1 cellular context compared by ENCODE assay signal in the genomic region with DNA sequence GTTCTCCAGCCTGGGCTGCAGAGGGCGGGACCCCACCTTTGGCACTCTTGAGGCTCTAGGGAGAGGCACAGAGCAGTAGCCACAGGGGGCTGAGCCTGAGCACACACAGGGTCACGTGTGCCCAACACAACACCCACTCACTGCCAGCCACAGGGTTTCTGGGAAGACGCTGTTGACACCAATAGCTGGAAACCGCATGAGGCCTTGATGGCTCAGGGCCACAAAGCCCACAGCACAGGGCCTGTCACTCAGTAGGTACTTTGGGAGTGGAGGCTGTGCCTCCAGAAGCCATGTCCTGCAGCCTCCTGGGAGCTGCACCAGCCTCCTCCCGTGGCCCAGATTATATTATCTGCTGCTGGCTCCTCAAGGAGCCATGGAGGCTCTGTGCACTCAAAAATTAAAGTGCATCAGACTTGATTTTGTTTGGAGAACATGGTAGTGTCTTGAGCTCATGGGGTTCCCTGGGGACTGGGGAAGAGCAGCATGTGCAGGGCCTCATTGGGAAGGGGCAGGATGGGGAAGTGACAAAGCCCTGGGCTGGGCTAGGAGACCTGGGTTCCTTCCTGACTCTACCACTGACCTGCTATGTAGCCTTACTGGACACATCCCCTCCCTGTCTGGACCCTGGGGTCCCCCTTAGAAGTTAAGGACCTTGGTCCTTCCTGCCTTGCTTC.
A peak's percentile ranks its signal among the peaks of the same experiment; 100 is the strongest.
TF ChIP-seq lines count a peak whose summit lies in the region.

No MANE protein-coding gene starts in this region.

TF ChIP-seq in HepG2, 621 proteins besides CTCF, POLR2A, EP300 and RAD21 (continued from another document and continues in another):
- TF ChIP-seq, protein P1, sequence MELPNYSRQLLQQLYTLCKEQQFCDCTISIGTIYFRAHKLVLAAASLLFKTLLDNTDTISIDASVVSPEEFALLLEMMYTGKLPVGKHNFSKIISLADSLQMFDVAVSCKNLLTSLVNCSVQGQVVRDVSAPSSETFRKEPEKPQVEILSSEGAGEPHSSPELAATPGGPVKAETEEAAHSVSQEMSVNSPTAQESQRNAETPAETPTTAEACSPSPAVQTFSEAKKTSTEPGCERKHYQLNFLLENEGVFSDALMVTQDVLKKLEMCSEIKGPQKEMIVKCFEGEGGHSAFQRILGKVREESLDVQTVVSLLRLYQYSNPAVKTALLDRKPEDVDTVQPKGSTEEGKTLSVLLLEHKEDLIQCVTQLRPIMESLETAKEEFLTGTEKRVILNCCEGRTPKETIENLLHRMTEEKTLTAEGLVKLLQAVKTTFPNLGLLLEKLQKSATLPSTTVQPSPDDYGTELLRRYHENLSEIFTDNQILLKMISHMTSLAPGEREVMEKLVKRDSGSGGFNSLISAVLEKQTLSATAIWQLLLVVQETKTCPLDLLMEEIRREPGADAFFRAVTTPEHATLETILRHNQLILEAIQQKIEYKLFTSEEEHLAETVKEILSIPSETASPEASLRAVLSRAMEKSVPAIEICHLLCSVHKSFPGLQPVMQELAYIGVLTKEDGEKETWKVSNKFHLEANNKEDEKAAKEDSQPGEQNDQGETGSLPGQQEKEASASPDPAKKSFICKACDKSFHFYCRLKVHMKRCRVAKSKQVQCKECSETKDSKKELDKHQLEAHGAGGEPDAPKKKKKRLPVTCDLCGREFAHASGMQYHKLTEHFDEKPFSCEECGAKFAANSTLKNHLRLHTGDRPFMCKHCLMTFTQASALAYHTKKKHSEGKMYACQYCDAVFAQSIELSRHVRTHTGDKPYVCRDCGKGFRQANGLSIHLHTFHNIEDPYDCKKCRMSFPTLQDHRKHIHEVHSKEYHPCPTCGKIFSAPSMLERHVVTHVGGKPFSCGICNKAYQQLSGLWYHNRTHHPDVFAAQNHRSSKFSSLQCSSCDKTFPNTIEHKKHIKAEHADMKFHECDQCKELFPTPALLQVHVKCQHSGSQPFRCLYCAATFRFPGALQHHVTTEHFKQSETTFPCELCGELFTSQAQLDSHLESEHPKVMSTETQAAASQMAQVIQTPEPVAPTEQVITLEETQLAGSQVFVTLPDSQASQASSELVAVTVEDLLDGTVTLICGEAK (IDR thresholded peaks at IDR 0.05): no peak
- TF ChIP-seq, protein P1 (CRISPR knock-in tag; IDR thresholded peaks at IDR 0.05): no peak
- TF ChIP-seq, protein P2, sequence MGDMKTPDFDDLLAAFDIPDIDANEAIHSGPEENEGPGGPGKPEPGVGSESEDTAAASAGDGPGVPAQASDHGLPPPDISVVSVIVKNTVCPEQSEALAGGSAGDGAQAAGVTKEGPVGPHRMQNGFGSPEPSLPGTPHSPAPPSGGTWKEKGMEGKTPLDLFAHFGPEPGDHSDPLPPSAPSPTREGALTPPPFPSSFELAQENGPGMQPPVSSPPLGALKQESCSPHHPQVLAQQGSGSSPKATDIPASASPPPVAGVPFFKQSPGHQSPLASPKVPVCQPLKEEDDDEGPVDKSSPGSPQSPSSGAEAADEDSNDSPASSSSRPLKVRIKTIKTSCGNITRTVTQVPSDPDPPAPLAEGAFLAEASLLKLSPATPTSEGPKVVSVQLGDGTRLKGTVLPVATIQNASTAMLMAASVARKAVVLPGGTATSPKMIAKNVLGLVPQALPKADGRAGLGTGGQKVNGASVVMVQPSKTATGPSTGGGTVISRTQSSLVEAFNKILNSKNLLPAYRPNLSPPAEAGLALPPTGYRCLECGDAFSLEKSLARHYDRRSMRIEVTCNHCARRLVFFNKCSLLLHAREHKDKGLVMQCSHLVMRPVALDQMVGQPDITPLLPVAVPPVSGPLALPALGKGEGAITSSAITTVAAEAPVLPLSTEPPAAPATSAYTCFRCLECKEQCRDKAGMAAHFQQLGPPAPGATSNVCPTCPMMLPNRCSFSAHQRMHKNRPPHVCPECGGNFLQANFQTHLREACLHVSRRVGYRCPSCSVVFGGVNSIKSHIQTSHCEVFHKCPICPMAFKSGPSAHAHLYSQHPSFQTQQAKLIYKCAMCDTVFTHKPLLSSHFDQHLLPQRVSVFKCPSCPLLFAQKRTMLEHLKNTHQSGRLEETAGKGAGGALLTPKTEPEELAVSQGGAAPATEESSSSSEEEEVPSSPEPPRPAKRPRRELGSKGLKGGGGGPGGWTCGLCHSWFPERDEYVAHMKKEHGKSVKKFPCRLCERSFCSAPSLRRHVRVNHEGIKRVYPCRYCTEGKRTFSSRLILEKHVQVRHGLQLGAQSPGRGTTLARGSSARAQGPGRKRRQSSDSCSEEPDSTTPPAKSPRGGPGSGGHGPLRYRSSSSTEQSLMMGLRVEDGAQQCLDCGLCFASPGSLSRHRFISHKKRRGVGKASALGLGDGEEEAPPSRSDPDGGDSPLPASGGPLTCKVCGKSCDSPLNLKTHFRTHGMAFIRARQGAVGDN (CRISPR knock-in tag; IDR thresholded peaks at IDR 0.05): peak; percentile 69
- TF ChIP-seq, protein P3, sequence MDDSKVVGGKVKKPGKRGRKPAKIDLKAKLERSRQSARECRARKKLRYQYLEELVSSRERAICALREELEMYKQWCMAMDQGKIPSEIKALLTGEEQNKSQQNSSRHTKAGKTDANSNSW (CRISPR knock-in tag; IDR thresholded peaks at IDR 0.05; ENCODE audit: borderline replicate concordance): no peak
- TF ChIP-seq, protein P4, sequence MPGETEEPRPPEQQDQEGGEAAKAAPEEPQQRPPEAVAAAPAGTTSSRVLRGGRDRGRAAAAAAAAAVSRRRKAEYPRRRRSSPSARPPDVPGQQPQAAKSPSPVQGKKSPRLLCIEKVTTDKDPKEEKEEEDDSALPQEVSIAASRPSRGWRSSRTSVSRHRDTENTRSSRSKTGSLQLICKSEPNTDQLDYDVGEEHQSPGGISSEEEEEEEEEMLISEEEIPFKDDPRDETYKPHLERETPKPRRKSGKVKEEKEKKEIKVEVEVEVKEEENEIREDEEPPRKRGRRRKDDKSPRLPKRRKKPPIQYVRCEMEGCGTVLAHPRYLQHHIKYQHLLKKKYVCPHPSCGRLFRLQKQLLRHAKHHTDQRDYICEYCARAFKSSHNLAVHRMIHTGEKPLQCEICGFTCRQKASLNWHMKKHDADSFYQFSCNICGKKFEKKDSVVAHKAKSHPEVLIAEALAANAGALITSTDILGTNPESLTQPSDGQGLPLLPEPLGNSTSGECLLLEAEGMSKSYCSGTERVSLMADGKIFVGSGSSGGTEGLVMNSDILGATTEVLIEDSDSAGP (CRISPR knock-in tag; IDR thresholded peaks at IDR 0.05; ENCODE audit: borderline replicate concordance): 0 out of 2 replicates have a peak, but pooled peaks have one; percentile 36
- no peak for TF ChIP-seq ZNF441 (CRISPR knock-in tag; IDR thresholded peaks at IDR 0.05; ENCODE audit: borderline replicate concordance)
- TF ChIP-seq, protein P5, sequence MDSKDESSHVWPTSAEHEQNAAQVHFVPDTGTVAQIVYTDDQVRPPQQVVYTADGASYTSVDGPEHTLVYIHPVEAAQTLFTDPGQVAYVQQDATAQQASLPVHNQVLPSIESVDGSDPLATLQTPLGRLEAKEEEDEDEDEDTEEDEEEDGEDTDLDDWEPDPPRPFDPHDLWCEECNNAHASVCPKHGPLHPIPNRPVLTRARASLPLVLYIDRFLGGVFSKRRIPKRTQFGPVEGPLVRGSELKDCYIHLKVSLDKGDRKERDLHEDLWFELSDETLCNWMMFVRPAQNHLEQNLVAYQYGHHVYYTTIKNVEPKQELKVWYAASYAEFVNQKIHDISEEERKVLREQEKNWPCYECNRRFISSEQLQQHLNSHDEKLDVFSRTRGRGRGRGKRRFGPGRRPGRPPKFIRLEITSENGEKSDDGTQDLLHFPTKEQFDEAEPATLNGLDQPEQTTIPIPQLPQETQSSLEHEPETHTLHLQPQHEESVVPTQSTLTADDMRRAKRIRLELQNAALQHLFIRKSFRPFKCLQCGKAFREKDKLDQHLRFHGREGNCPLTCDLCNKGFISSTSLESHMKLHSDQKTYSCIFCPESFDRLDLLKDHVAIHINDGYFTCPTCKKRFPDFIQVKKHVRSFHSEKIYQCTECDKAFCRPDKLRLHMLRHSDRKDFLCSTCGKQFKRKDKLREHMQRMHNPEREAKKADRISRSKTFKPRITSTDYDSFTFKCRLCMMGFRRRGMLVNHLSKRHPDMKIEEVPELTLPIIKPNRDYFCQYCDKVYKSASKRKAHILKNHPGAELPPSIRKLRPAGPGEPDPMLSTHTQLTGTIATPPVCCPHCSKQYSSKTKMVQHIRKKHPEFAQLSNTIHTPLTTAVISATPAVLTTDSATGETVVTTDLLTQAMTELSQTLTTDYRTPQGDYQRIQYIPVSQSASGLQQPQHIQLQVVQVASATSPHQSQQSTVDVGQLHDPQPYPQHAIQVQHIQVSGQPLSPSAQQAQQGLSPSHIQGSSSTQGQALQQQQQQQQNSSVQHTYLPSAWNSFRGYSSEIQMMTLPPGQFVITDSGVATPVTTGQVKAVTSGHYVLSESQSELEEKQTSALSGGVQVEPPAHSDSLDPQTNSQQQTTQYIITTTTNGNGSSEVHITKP (CRISPR knock-in tag; IDR thresholded peaks at IDR 0.05; ENCODE audit: low read depth): no peak
- TF ChIP-seq, protein P6, sequence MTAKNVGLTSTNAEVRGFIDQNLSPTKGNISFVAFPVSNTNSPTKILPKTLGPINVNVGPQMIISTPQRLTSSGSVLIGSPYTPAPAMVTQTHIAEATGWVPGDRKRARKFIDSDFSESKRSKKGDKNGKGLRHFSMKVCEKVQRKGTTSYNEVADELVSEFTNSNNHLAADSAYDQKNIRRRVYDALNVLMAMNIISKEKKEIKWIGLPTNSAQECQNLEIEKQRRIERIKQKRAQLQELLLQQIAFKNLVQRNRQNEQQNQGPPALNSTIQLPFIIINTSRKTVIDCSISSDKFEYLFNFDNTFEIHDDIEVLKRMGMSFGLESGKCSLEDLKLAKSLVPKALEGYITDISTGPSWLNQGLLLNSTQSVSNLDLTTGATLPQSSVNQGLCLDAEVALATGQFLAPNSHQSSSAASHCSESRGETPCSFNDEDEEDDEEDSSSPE (CRISPR knock-in tag; IDR thresholded peaks at IDR 0.05): no peak
- TF ChIP-seq, protein P7, sequence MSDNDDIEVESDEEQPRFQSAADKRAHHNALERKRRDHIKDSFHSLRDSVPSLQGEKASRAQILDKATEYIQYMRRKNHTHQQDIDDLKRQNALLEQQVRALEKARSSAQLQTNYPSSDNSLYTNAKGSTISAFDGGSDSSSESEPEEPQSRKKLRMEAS (IDR thresholded peaks at IDR 0.05): peak; percentile 67
- TF ChIP-seq CCAR2 (optimal IDR thresholded peaks at IDR 0.05; ENCODE audit: low read depth, low read length): no peak
- no peak for TF ChIP-seq NFE2 (CRISPR knock-in tag; IDR thresholded peaks at IDR 0.05)
- TF ChIP-seq POGZ (CRISPR knock-in tag; IDR thresholded peaks at IDR 0.05): no peak
- no peak for TF ChIP-seq PAX8 (CRISPR knock-in tag; IDR thresholded peaks at IDR 0.05; ENCODE audit: borderline replicate concordance)
- TF ChIP-seq MIXL1 (CRISPR knock-in tag; IDR thresholded peaks at IDR 0.05): no peak
- TF ChIP-seq ZNF33B (CRISPR knock-in tag; IDR thresholded peaks at IDR 0.05): no peak
- no peak for TF ChIP-seq ZNF766 (CRISPR knock-in tag; IDR thresholded peaks at IDR 0.05; ENCODE audit: borderline replicate concordance)
- peak; percentile 21; the same call in 1 of the 2 replicates for TF ChIP-seq ZNF331 (CRISPR knock-in tag; IDR thresholded peaks at IDR 0.05)
- TF ChIP-seq ZNF7 (CRISPR knock-in tag; IDR thresholded peaks at IDR 0.05): no peak
- no peak for TF ChIP-seq DNMT1 (CRISPR knock-in tag; IDR thresholded peaks at IDR 0.05)
- TF ChIP-seq KMT2A (CRISPR knock-in tag; IDR thresholded peaks at IDR 0.05): no peak
- no peak for TF ChIP-seq GTF2F1 (IDR thresholded peaks at IDR 0.05; ENCODE audit: low read length)
- no peak for TF ChIP-seq ZKSCAN8 (CRISPR knock-in tag; IDR thresholded peaks at IDR 0.05; ENCODE audit: borderline replicate concordance)
- TF ChIP-seq FOXJ3 (CRISPR knock-in tag; IDR thresholded peaks at IDR 0.05; ENCODE audit: borderline replicate concordance): no peak
- TF ChIP-seq KLF11 (CRISPR knock-in tag; IDR thresholded peaks at IDR 0.05): no peak
- no peak for TF ChIP-seq FLYWCH1 (CRISPR knock-in tag; IDR thresholded peaks at IDR 0.05)
- TF ChIP-seq, protein P8, sequence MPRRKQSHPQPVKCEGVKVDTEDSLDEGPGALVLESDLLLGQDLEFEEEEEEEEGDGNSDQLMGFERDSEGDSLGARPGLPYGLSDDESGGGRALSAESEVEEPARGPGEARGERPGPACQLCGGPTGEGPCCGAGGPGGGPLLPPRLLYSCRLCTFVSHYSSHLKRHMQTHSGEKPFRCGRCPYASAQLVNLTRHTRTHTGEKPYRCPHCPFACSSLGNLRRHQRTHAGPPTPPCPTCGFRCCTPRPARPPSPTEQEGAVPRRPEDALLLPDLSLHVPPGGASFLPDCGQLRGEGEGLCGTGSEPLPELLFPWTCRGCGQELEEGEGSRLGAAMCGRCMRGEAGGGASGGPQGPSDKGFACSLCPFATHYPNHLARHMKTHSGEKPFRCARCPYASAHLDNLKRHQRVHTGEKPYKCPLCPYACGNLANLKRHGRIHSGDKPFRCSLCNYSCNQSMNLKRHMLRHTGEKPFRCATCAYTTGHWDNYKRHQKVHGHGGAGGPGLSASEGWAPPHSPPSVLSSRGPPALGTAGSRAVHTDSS (CRISPR knock-in tag; conservative IDR thresholded peaks at IDR 0.05): no peak
- no peak for TF ChIP-seq KMT2B (CRISPR knock-in tag; IDR thresholded peaks at IDR 0.05)
- TF ChIP-seq, protein P9, sequence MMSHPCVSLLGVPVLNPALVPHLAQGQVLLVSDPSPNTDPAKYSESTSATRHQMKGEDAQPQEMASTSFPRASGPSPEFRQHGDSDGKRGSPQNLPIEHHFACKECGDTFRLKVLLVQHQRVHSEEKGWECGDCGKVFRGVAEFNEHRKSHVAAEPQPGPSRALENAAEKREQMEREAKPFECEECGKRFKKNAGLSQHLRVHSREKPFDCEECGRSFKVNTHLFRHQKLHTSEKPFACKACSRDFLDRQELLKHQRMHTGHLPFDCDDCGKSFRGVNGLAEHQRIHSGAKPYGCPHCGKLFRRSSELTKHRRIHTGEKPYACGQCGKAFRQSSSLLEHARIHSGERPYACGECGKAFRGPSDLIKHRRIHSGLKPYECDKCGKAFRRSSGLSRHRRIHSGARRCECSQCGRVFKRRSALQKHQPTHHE (CRISPR knock-in tag; IDR thresholded peaks at IDR 0.05; ENCODE audit: borderline replicate concordance): no peak
